In genomic region chr7:150898475-150899011, GRCh38 we compare ENCODE assay signal across 8 cellular contexts. TPM values are rescaled to one million over a fixed set of nuclear protein-coding genes. Genes with fewer than 3 reads are reported as not detected.
DNase-seq lines count a peak whose midpoint lies in the region; ATAC-seq and TF ChIP-seq lines count a peak whose summit lies in the region.

No MANE protein-coding gene starts in this region.

- peaks cover 16% of the 10 kb centered on the region for H3K4me1 ChIP-seq in PC-3 (ENCODE audit: insufficient read depth, low read length)

- H3F3A ChIP-seq in PC-3 (ENCODE audit: low read length, unreplicated experiment), result no peaks in the 10 kb centered on the region

- no peaks in the 10 kb centered on the region for H3K79me2 ChIP-seq in PC-3 (ENCODE audit: low read length)

- peak; percentile 17 for DNase-seq in AG09309 (ENCODE audit: low read depth)
- peak; percentile 64 for DNase-seq in HPDE6-E6E7 (ENCODE audit: extremely low spot score)
- DNase-seq in PC-3, result peak; percentile 72
- peak; percentile 79 for DNase-seq in activated T-cell treated with anti-CD3 and anti-CD28 coated beads, Interleukin-2, amount 50 U/mL, for 4 hours
- peak; percentile 50 for DNase-seq in fibroblast of gingiva (ENCODE audit: low read depth)
- DNase-seq in stimulated activated naive CD8-positive, alpha-beta T cell treated with anti-CD3 and anti-CD28 coated beads, Interleukin-15, Interleukin-2, amounts not matched to agents 100 U/mL and 50 U/mL, for 24 hours, result peak; percentile 83

- peaks cover 3% of the 10 kb centered on the region for H3K9me3 Mint-ChIP-seq in activated T-cell treated with anti-CD3 and anti-CD28 coated beads, Interleukin-2, amount 50 U/mL, for 4 hours
- peaks cover 6% of the 10 kb centered on the region for H3K9me3 Mint-ChIP-seq in nephron

- H2AFZ ChIP-seq in PC-3 (ENCODE audit: low read length), result peak overlapping the region; percentile 40; the same call in 1 of the 2 replicates

- no peak overlapping the region for H3K9ac ChIP-seq in PC-3 (ENCODE audit: low read length)

- H3K4me3 ChIP-seq in AG09309 (ENCODE audit: control insufficient read depth, low read depth, low read length) (no peak overlapping the region), PC-3 (ENCODE audit: low read length) (no peak overlapping the region)

- H3K27ac Mint-ChIP-seq in nephron, result peak overlapping the region in 2 of 3 experiments; percentile 39 to 62

- H3K27ac ChIP-seq in PC-3 (ENCODE audit: low read length), result no peak overlapping the region

- TF ChIP-seq CTCF in AG09309 (IDR thresholded peaks at IDR 0.05; ENCODE audit: control insufficient read depth, insufficient read depth, low read depth, low read length, missing control alignments), result peak; percentile 95
- peak; percentile 91 for TF ChIP-seq CTCF in PC-3 (conservative IDR thresholded peaks at IDR 0.05; ENCODE audit: low read depth, low read length)
- TF ChIP-seq CTCF in nephron (IDR thresholded peaks at IDR 0.05; ENCODE audit: unreplicated experiment in 3 of 3), result peak; percentile 94 to 95 (median 95)

- CTCF ChIA-PET in PC-3 (lab: Charles Lee), result interaction anchor here (0.9 to 1.0 kb wide), 5 partner anchors 20 to 120 kb away, joined by 3 to 6 read pairs (median 4); no protein-coding TSS in a partner anchor

- BruUV-seq in PC-3 (replicated peaks; lab: Mats Ljungman, UMichigan), result no TSS peak

- H3K36me3 ChIP-seq in PC-3 (ENCODE audit: low read depth, low read length), result no peaks in the 10 kb centered on the region

- intact Hi-C loops in PC-3 (cut with micrococcal nuclease), result loop anchor here (2.0 to 5.0 kb wide), 4 partner anchors 88 to 274 kb away; no protein-coding TSS in a partner anchor

- peaks cover 8% of the 10 kb centered on the region for H3K4me1 Mint-ChIP-seq in activated T-cell treated with anti-CD3 and anti-CD28 coated beads, Interleukin-2, amount 50 U/mL, for 4 hours (ENCODE audit: low read depth)
- peaks cover 29% of the 10 kb centered on the region for H3K4me1 Mint-ChIP-seq in nephron

- H3K9me3 ChIP-seq in PC-3 (ENCODE audit: low read length), result no peaks in the 10 kb centered on the region

- ATAC-seq in GM18517 (IDR thresholded peaks at IDR 0.05; ENCODE audit: unreplicated experiment) (peak; percentile 70), PC-3 (peak; percentile 83)
- ATAC-seq in activated T-cell treated with anti-CD3 and anti-CD28 coated beads, Interleukin-2, amount 50 U/mL, for 4 hours, result peak; percentile 79 to 86
- peak; percentile 70 for ATAC-seq in stimulated activated naive CD8-positive, alpha-beta T cell treated with anti-CD3 and anti-CD28 coated beads, Interleukin-15, Interleukin-2, amounts not matched to agents 100 U/mL and 50 U/mL, for 24 hours

- no peaks in the 10 kb centered on the region for H3K36me3 Mint-ChIP-seq in activated T-cell treated with anti-CD3 and anti-CD28 coated beads, Interleukin-2, amount 50 U/mL, for 4 hours (ENCODE audit: insufficient read depth)
- H3K36me3 Mint-ChIP-seq in nephron (ENCODE audit: low read depth), result no peaks in the 10 kb centered on the region

- POLR2A ChIA-PET in PC-3 (lab: Charles Lee; ENCODE audit: unreplicated experiment), result interaction anchor here (0.6 kb wide), 1 partner anchor 130 kb away, joined by 3 read pairs; the partner anchor contains the start of gene ABCB8

- no peaks in the 10 kb centered on the region for H4K20me1 ChIP-seq in PC-3 (ENCODE audit: low read length)

- no peaks in the 10 kb centered on the region for H3K27me3 ChIP-seq in PC-3 (ENCODE audit: low read length)

- peaks cover 61% of the 10 kb centered on the region for H3K27me3 Mint-ChIP-seq in activated T-cell treated with anti-CD3 and anti-CD28 coated beads, Interleukin-2, amount 50 U/mL, for 4 hours (ENCODE audit: low read depth)
- H3K27me3 Mint-ChIP-seq in nephron (ENCODE audit: low read depth), result peaks cover 48% of the 10 kb centered on the region

- 0 out of 2 replicates have a peak overlapping the region, but pooled peaks have one; percentile 8 for H3K4me2 ChIP-seq in PC-3 (ENCODE audit: low read length)

- H3K9me2 ChIP-seq in PC-3 (replicated peaks; ENCODE audit: low read length), result no peaks in the 10 kb centered on the region

- no peak overlapping the region for H3K4me3 Mint-ChIP-seq in activated T-cell treated with anti-CD3 and anti-CD28 coated beads, Interleukin-2, amount 50 U/mL, for 4 hours
- no peak overlapping the region for H3K4me3 Mint-ChIP-seq in nephron

RNA-seq across cellular contexts. Expression of gene AOC1, which starts 46.2 kb away (rescaled TPM):
- total RNA-seq in PC-3 (2014; rRNA removed), result not detected in 2 replicates
- total RNA-seq in activated T-cell treated with anti-CD3 and anti-CD28 coated beads, Interleukin-2, amount 50 U/mL, for 4 hours, result under 1 TPM in 1 of 3 donors, not detected in 2; 0.10 TPM

Comparison
In these comparisons a context has a peak if more than half of its experiments do, and no peak if none do; other contexts are left out.
1. DNase-seq: peak in every context shown above with its lines; median percentile 83 in stimulated activated naive CD8-positive, alpha-beta T cell treated with anti-CD3 and anti-CD28 coated beads, Interleukin-15, Interleukin-2, amounts not matched to agents 100 U/mL and 50 U/mL, for 24 hours; 79 in activated T-cell treated with anti-CD3 and anti-CD28 coated beads, Interleukin-2, amount 50 U/mL, for 4 hours; 72 in PC-3; 64 in HPDE6-E6E7; 50 in fibroblast of gingiva; 17 in AG09309.